23 cellular contexts compared by ENCODE assay signal in the genomic region with DNA sequence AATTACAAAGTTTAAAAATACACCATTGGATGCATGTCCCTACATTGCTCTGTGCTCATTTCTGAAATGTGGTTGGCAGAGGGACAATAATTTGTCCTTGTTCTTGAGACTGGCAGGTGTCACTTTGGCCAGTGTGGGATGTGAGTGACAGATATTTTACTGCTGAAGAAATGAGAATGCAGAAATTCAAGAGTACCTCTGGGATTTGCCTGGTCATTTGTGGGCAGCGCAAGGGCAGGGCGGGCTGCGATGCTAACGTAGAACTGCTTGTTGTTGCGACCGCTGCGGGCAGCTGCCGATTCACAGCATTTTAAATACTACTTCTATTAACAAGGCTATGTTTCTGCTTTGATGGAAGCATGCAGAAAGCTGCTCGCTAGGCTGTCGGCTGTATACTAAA.
DNase-seq lines count a peak whose midpoint lies in the region; ATAC-seq and TF ChIP-seq lines count a peak whose summit lies in the region.
"Had no signal": no experiment of that assay in that cellular context is flagged by ENCODE, and none has a peak within 500 bp of the region (broad histone marks: within the 10 kb centered on the region; RNA-seq: fewer than 3 reads in every experiment).

No MANE protein-coding gene starts in this region.

- no peak for TF ChIP-seq CTCF in glutamatergic neuron (IDR thresholded peaks at IDR 0.05; ENCODE audit: partially characterized antibody, unreplicated experiment)
- TF ChIP-seq CTCF in OCI-LY7 (conservative IDR thresholded peaks at IDR 0.05; ENCODE audit: low read length) = no peak
- no peak for TF ChIP-seq CTCF in MCF 10A (IDR thresholded peaks at IDR 0.05; ENCODE audit: unreplicated experiment)

- no peaks in the 10 kb centered on the region for H3K9me2 ChIP-seq in OCI-LY7 (ENCODE audit: insufficient read depth, low read length)

- H3K27ac Mint-ChIP-seq in glutamatergic neuron (ENCODE audit: unreplicated experiment) (peak overlapping the region; percentile 48), MCF 10A (ENCODE audit: low read depth, unreplicated experiment) (no peak overlapping the region)
- H3K27ac Mint-ChIP-seq: activated CD8-positive, alpha-beta T cell treated with anti-CD3 and anti-CD28 coated beads, Interleukin-2, amount 10 ng/mL, durations not matched to agents 7 days and 5 days; activated naive CD4-positive, alpha-beta T cell treated with anti-CD3 and anti-CD28 coated beads for 36 hours had no signal

- H3K27me3 Mint-ChIP-seq in glutamatergic neuron (ENCODE audit: unreplicated experiment) = peaks cover 3% of the 10 kb centered on the region
- H3K27me3 Mint-ChIP-seq in MCF 10A (ENCODE audit: insufficient read depth, unreplicated experiment) = no peaks in the 10 kb centered on the region
- H3K27me3 Mint-ChIP-seq: central memory CD8-positive, alpha-beta T cell had no signal

- H3K9me3 Mint-ChIP-seq in glutamatergic neuron (ENCODE audit: unreplicated experiment) = peaks cover 5% of the 10 kb centered on the region
- no peaks in the 10 kb centered on the region for H3K9me3 Mint-ChIP-seq in MCF 10A (ENCODE audit: unreplicated experiment)
- H3K9me3 Mint-ChIP-seq: central memory CD8-positive, alpha-beta T cell; nephron progenitor cell had no signal

- H3K36me3 Mint-ChIP-seq in glutamatergic neuron (ENCODE audit: unreplicated experiment) (peaks cover 6% of the 10 kb centered on the region), MCF 10A (ENCODE audit: insufficient read depth, unreplicated experiment) (no peaks in the 10 kb centered on the region)

- POLR2A ChIA-PET in OCI-LY7 (lab: Charles Lee) (interaction anchor here (0.7 to 1.2 kb wide), 3 partner anchors 15 to 465 kb away, joined by 3 to 5 read pairs (median 3); no protein-coding TSS in a partner anchor), MCF 10A (lab: Yijun Ruan, JAX) (no interaction called here)

- DNase-seq in right cardiac atrium (peak in 1 of 3 donors; percentile 40), cardiac septum (ENCODE audit: low spot score) (no peak), glutamatergic neuron (peak; percentile 68), NOMO-1 treated with dmso at 0.1 percent for 144 hours (lab: John Stamatoyannopoulos, UW; ENCODE audit: unreplicated experiment) (no peak), OCI-LY7 (ENCODE audit: low spot score) (no peak), MCF 10A (ENCODE audit: unreplicated experiment) (no peak)
- no peak for DNase-seq in activated CD4-positive, CD25-positive, alpha-beta regulatory T cell treated with anti-CD3 and anti-CD28 coated beads, Interleukin-2, amount 50 U/mL, for 72 hours
- DNase-seq: activated CD8-positive, alpha-beta T cell treated with anti-CD3 and anti-CD28 coated beads, Interleukin-2, amount 10 ng/mL, durations not matched to agents 7 days and 5 days; activated naive CD4-positive, alpha-beta T cell treated with anti-CD3 and anti-CD28 coated beads for 36 hours; activated T-cell treated with anti-CD3 and anti-CD28 coated beads, Interleukin-2, amount 50 U/mL, for 1 hour; Calu3; foreskin melanocyte; GOT3; left ventricle myocardium inferior; nephron progenitor cell; Peyer's patch; sigmoid colon; T-helper 9 cell had no signal

- ATAC-seq in right cardiac atrium = no peak
- peak; percentile 49 for ATAC-seq in SK-N-SH treated with all-trans-retinoic acid at 6 μM for 48 hours
- ATAC-seq: A549; activated CD8-positive, alpha-beta T cell treated with anti-CD3 and anti-CD28 coated beads, Interleukin-2, amount 10 ng/mL, durations not matched to agents 7 days and 5 days had no signal

- BruUV-seq in OCI-LY7 (replicated peaks; lab: Mats Ljungman, UMichigan) = no TSS peak
- BruUV-seq in MCF 10A (replicated peaks; lab: Mats Ljungman, UMichigan) = no TSS peak

- H3K9me3 ChIP-seq in right cardiac atrium (ENCODE audit: control insufficient read depth, low read length) (no peaks in the 10 kb centered on the region), OCI-LY7 (ENCODE audit: low read length) (no peaks in the 10 kb centered on the region)
- H3K9me3 ChIP-seq: A549, BLaER1, left ventricle myocardium inferior, Peyer's patch, sigmoid colon had no signal

- H3K4me3 Mint-ChIP-seq in glutamatergic neuron (ENCODE audit: unreplicated experiment) (peak overlapping the region; percentile 26), MCF 10A (ENCODE audit: unreplicated experiment) (no peak overlapping the region)
- H3K4me3 Mint-ChIP-seq: activated CD8-positive, alpha-beta T cell treated with anti-CD3 and anti-CD28 coated beads, Interleukin-2, amount 10 ng/mL, durations not matched to agents 7 days and 5 days; activated naive CD4-positive, alpha-beta T cell treated with anti-CD3 and anti-CD28 coated beads for 36 hours; central memory CD8-positive, alpha-beta T cell; nephron progenitor cell had no signal

- CTCF ChIA-PET in OCI-LY7 (lab: Charles Lee; ENCODE audit: unreplicated experiment) (no interaction called here), MCF 10A (lab: Yijun Ruan, JAX) (interaction anchor here (0.7 kb wide), 1 partner anchor 685 kb away, joined by 3 read pairs; no protein-coding TSS in a partner anchor)

- H2AFZ ChIP-seq in OCI-LY7 (ENCODE audit: low read length) = no peak overlapping the region

- no peaks in the 10 kb centered on the region for H3K36me3 ChIP-seq in OCI-LY7 (ENCODE audit: insufficient read depth, low read length)
- H3K36me3 ChIP-seq: BLaER1, left ventricle myocardium inferior, Peyer's patch, sigmoid colon had no signal

- no peak overlapping the region for H3K4me2 ChIP-seq in OCI-LY7 (ENCODE audit: low read length)
- H3K4me2 ChIP-seq: A549, BLaER1 had no signal

- H3K27ac ChIP-seq in right cardiac atrium (ENCODE audit: low read length) = no peak overlapping the region
- H3K27ac ChIP-seq in OCI-LY7 (ENCODE audit: low read depth, low read length, poor library complexity, severe bottlenecking) = no peak overlapping the region
- H3K27ac ChIP-seq: A549, BLaER1, epithelial cell of prostate, left ventricle myocardium inferior, Peyer's patch, sigmoid colon had no signal

- H3K4me1 Mint-ChIP-seq in glutamatergic neuron (ENCODE audit: low read depth, unreplicated experiment) = peaks cover 30% of the 10 kb centered on the region
- H3K4me1 Mint-ChIP-seq in MCF 10A (ENCODE audit: insufficient read depth, unreplicated experiment) = peaks cover 10% of the 10 kb centered on the region
- H3K4me1 Mint-ChIP-seq: central memory CD8-positive, alpha-beta T cell had no signal

- WGBS in right cardiac atrium = 77% methylated on average over 10 of the region's 10 CpGs

- intact Hi-C loops in right cardiac atrium (cut with DNase I) = no loop called here
- intact Hi-C loops in cardiac septum (cut with DNase I) = loop anchor here (5.0 kb wide), 1 partner anchor 120 kb away; no protein-coding TSS in a partner anchor
- intact Hi-C loops in OCI-LY7 (cut with micrococcal nuclease; ENCODE audit: unreplicated experiment) = no loop called here
- intact Hi-C loops in MCF 10A (cut with micrococcal nuclease) = no loop called here

- H4K20me1 ChIP-seq in OCI-LY7 (ENCODE audit: insufficient read depth, low read length) = no peaks in the 10 kb centered on the region
- H4K20me1 ChIP-seq: BLaER1 had no signal

- peak overlapping the region; percentile 6 for H3K4me3 ChIP-seq in right cardiac atrium (ENCODE audit: low read length)
- no peak overlapping the region for H3K4me3 ChIP-seq in OCI-LY7 (ENCODE audit: low read depth, low read length, poor library complexity, severe bottlenecking)
- H3K4me3 ChIP-seq: A549, BLaER1, left ventricle myocardium inferior, Peyer's patch, sigmoid colon had no signal

- H3K4me1 ChIP-seq in right cardiac atrium (ENCODE audit: control insufficient read depth, insufficient read depth, low read length) = no peaks in the 10 kb centered on the region
- H3K4me1 ChIP-seq in OCI-LY7 (ENCODE audit: insufficient read depth, low read length, poor library complexity, severe bottlenecking) = no peaks in the 10 kb centered on the region
- H3K4me1 ChIP-seq: A549, Peyer's patch had no signal

- H3K27me3 ChIP-seq in right cardiac atrium (ENCODE audit: control insufficient read depth, insufficient read depth) = no peaks in the 10 kb centered on the region
- H3K27me3 ChIP-seq: BLaER1, Peyer's patch, sigmoid colon had no signal

- no peaks in the 10 kb centered on the region for H3K79me2 ChIP-seq in OCI-LY7 (ENCODE audit: insufficient read depth, low read depth, low read length)

TF ChIP-seq in SK-N-SH treated with all-trans-retinoic acid at 6 μM for 48 hours, 23 proteins besides CTCF, POLR2A, EP300 and RAD21 (continues in another document):
- TF ChIP-seq TCF4 (CRISPR knock-in tag; IDR thresholded peaks at IDR 0.05; ENCODE audit: borderline replicate concordance) = no peak
- no peak for TF ChIP-seq CSDC2 (CRISPR knock-in tag; IDR thresholded peaks at IDR 0.05)
- TF ChIP-seq, protein P1, sequence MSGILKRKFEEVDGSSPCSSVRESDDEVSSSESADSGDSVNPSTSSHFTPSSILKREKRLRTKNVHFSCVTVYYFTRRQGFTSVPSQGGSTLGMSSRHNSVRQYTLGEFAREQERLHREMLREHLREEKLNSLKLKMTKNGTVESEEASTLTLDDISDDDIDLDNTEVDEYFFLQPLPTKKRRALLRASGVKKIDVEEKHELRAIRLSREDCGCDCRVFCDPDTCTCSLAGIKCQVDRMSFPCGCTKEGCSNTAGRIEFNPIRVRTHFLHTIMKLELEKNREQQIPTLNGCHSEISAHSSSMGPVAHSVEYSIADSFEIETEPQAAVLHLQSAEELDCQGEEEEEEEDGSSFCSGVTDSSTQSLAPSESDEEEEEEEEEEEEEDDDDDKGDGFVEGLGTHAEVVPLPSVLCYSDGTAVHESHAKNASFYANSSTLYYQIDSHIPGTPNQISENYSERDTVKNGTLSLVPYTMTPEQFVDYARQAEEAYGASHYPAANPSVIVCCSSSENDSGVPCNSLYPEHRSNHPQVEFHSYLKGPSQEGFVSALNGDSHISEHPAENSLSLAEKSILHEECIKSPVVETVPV (CRISPR knock-in tag; IDR thresholded peaks at IDR 0.05) = no peak
- no peak for TF ChIP-seq ZNF70 (CRISPR knock-in tag; IDR thresholded peaks at IDR 0.05)
- no peak for TF ChIP-seq ZNF8 (CRISPR knock-in tag; IDR thresholded peaks at IDR 0.05)
- no peak for TF ChIP-seq ZC3H10 (CRISPR knock-in tag; IDR thresholded peaks at IDR 0.05)
- TF ChIP-seq TOX (CRISPR knock-in tag; IDR thresholded peaks at IDR 0.05; ENCODE audit: borderline replicate concordance) = no peak
- TF ChIP-seq RARB (CRISPR knock-in tag; IDR thresholded peaks at IDR 0.05) = no peak
- no peak for TF ChIP-seq OSR1 (CRISPR knock-in tag; IDR thresholded peaks at IDR 0.05)
